ENCODE assay signal across 1 cellular context in the genomic region with DNA sequence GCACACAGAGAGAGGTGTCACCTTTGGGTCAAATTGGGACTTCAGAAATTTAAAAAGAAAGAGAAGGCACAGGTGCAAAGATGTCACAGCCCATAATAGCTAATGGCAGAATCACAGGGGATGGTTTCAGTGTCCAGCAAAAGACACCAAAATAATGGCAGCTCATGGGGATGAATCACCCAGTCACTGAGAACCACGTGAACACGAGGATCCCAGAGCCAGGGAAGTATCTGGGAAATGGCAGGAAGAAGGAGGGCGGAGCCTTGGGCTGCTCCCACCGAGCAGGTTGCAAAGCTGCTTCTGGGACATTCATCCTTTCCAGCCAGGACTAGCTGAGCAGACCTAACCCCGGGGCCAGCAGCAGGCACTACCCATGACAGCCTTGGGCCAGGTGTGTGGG.
TF ChIP-seq lines count a peak whose summit lies in the region.

No MANE protein-coding gene starts in this region.

TF ChIP-seq in SK-N-SH treated with all-trans-retinoic acid at 6 μM for 48 hours, 23 proteins besides CTCF, POLR2A, EP300 and RAD21 (continued from another document):
- TF ChIP-seq, protein P1, sequence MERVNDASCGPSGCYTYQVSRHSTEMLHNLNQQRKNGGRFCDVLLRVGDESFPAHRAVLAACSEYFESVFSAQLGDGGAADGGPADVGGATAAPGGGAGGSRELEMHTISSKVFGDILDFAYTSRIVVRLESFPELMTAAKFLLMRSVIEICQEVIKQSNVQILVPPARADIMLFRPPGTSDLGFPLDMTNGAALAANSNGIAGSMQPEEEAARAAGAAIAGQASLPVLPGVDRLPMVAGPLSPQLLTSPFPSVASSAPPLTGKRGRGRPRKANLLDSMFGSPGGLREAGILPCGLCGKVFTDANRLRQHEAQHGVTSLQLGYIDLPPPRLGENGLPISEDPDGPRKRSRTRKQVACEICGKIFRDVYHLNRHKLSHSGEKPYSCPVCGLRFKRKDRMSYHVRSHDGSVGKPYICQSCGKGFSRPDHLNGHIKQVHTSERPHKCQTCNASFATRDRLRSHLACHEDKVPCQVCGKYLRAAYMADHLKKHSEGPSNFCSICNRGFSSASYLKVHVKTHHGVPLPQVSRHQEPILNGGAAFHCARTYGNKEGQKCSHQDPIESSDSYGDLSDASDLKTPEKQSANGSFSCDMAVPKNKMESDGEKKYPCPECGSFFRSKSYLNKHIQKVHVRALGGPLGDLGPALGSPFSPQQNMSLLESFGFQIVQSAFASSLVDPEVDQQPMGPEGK (CRISPR knock-in tag; IDR thresholded peaks at IDR 0.05; ENCODE audit: borderline replicate concordance), result no peak
- TF ChIP-seq PPARA (CRISPR knock-in tag; IDR thresholded peaks at IDR 0.05; ENCODE audit: borderline replicate concordance) (no peak), ZFP3 (CRISPR knock-in tag; IDR thresholded peaks at IDR 0.05) (no peak), ZNF8 (CRISPR knock-in tag; IDR thresholded peaks at IDR 0.05) (no peak)
- TF ChIP-seq, protein P2, sequence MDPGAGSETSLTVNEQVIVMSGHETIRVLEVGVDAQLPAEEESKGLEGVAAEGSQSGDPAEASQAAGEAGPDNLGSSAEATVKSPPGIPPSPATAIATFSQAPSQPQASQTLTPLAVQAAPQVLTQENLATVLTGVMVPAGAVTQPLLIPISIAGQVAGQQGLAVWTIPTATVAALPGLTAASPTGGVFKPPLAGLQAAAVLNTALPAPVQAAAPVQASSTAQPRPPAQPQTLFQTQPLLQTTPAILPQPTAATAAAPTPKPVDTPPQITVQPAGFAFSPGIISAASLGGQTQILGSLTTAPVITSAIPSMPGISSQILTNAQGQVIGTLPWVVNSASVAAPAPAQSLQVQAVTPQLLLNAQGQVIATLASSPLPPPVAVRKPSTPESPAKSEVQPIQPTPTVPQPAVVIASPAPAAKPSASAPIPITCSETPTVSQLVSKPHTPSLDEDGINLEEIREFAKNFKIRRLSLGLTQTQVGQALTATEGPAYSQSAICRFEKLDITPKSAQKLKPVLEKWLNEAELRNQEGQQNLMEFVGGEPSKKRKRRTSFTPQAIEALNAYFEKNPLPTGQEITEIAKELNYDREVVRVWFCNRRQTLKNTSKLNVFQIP (CRISPR knock-in tag; IDR thresholded peaks at IDR 0.05; ENCODE audit: borderline replicate concordance, low read depth), result no peak
